2 cellular contexts compared by ENCODE assay signal in genomic region chr15:80012060-80012726, GRCh38.
TF ChIP-seq lines count a peak whose summit lies in the region.

No MANE protein-coding gene starts in this region.

TF ChIP-seq in SK-N-SH, 30 proteins besides CTCF, POLR2A, EP300 and RAD21:
- TF ChIP-seq TAF1 (IDR thresholded peaks at IDR 0.05; ENCODE audit: borderline replicate concordance, low read depth, low read length) (no peak), NRF1 (IDR thresholded peaks at IDR 0.05; ENCODE audit: low read depth, low read length) (no peak), REST (IDR thresholded peaks at IDR 0.05; ENCODE audit: low read depth, low read length) (no peak), TCF12 (IDR thresholded peaks at IDR 0.05) (no peak), USF2 (IDR thresholded peaks at IDR 0.05; ENCODE audit: borderline replicate concordance, low read depth, low read length) (no peak), RCOR1 (IDR thresholded peaks at IDR 0.05; ENCODE audit: low read length) (no peak), JUND (IDR thresholded peaks at IDR 0.05) (no peak), SMC3 (IDR thresholded peaks at IDR 0.05; ENCODE audit: low read depth, low read length) (no peak), SIN3A (IDR thresholded peaks at IDR 0.05; ENCODE audit: borderline replicate concordance, low read depth, low read length) (no peak), GATA2 (CRISPR knock-in tag; IDR thresholded peaks at IDR 0.05) (no peak), POLR2AphosphoS5 (IDR thresholded peaks at IDR 0.05; ENCODE audit: low read depth, low read length) (no peak), MEF2A (IDR thresholded peaks at IDR 0.05; ENCODE audit: borderline replicate concordance, low read depth) (no peak), TEAD4 (IDR thresholded peaks at IDR 0.05; ENCODE audit: borderline replicate concordance, insufficient read depth) (no peak), CHD2 (IDR thresholded peaks at IDR 0.05; ENCODE audit: low read length, partially characterized antibody) (no peak), USF1 (IDR thresholded peaks at IDR 0.05; ENCODE audit: borderline replicate concordance, low read depth) (no peak), RXRA (IDR thresholded peaks at IDR 0.05; ENCODE audit: borderline replicate concordance, low read depth) (no peak)

TF ChIP-seq in SK-N-SH treated with all-trans-retinoic acid at 6 μM for 48 hours, 23 proteins besides CTCF, POLR2A, EP300 and RAD21:
- TF ChIP-seq PATZ1 (CRISPR knock-in tag; IDR thresholded peaks at IDR 0.05; ENCODE audit: borderline replicate concordance) (no peak), ARNTL (CRISPR knock-in tag; IDR thresholded peaks at IDR 0.05; ENCODE audit: borderline replicate concordance, low read depth) (no peak), BACH2 (CRISPR knock-in tag; IDR thresholded peaks at IDR 0.05; ENCODE audit: borderline replicate concordance) (no peak), CREB5 (CRISPR knock-in tag; IDR thresholded peaks at IDR 0.05; ENCODE audit: low read depth) (no peak), ESRRG (CRISPR knock-in tag; IDR thresholded peaks at IDR 0.05) (no peak), ISL1 (CRISPR knock-in tag; IDR thresholded peaks at IDR 0.05) (no peak)
